8 cellular contexts compared by ENCODE assay signal in the genomic region with DNA sequence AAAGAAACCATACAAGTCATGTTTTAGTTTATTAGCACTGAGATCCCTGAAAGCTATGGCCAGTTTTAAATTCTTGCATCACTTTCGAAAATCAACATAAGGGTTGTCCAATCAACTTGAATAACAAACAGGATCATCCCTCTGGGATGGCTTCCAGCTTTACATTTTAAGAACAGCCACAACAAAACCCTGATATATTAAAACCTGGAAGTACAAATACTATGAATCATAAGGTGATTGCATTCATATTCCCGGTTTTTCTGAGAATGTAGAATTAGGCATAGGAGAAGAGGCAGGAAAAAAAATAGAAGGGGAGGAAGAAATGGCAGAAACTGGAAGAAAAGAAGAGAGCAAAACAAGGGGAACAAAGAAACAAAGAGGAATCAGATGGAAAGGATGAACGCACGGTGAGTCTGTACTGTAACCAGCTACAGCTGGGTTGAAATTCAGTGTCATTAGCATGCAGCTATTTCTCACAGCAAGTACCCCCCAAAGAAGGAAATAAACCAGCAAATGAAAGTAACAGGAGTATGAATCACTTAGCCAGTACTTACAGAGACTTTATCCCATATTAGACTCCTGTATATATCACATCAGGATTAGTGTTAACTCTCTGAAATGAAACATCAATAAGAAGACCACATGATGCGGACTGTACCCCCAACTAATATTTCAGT.
DNase-seq lines count a peak whose midpoint lies in the region; ATAC-seq, FAIRE-seq and TF ChIP-seq lines count a peak whose summit lies in the region.

No MANE protein-coding gene starts in this region.

- POLR2A ChIA-PET in A549 (lab: Yijun Ruan, JAX): interaction anchor here (0.9 kb wide), 1 partner anchor 418 kb away, joined by 3 read pairs; a partner anchor contains a TSS

- no peak for FAIRE-seq in A549 (lab: Jason Lieb, UNC)
- FAIRE-seq in GM19239 (lab: Jason Lieb, UNC): peak; percentile 79
- FAIRE-seq in RCC 7860 (lab: Jason Lieb, UNC): peak; percentile 50
- no peak for FAIRE-seq in urothelium cell line (lab: Jason Lieb, UNC)

- peak overlapping the region; percentile 66 for H3K4me2 ChIP-seq in A549

- peak overlapping the region; percentile 31 to 71; a peak in 5 of 6 replicates for H3K27ac ChIP-seq in A549

- ATAC-seq in A549 (peak; percentile 41 to 58; a peak in 4 of 6 replicates), left lobe of liver (no peak)

- peak in 1 of 2 experiments; percentile 16 for DNase-seq in A549 (ENCODE audit: low read depth in 1 of 2, low spot score in 1 of 2)
- no peak for DNase-seq in GM19239 (ENCODE audit: insufficient read length, low spot score)
- peak; percentile 53 for DNase-seq in RCC 7860 (ENCODE audit: low spot score)
- peak; percentile 76 for DNase-seq in fibroblast of villous mesenchyme (ENCODE audit: low read depth)
- no peak for DNase-seq in lower leg skin (ENCODE audit: low spot score in 2 of 2)
- DNase-seq in left lobe of liver (ENCODE audit: low spot score): no peak
- DNase-seq in NCI-H345 (lab: John Stamatoyannopoulos, UW): no peak
- DNase-seq in urothelium cell line (ENCODE audit: low spot score): no peak

- H3K9me3 ChIP-seq in A549: no peaks in the 10 kb centered on the region

- no peak for TF ChIP-seq EP300 in A549 (IDR thresholded peaks at IDR 0.05)

- WGBS in A549 (ENCODE audit: missing lambda C conversion rate): 54% methylated on average over 5 of the region's 5 CpGs
- WGBS in lower leg skin, 2 donors: 68 to 72% methylated on average over 5 of the region's 5 CpGs

- H3K4me3 ChIP-seq in A549: no peak overlapping the region
- H3K4me3 ChIP-seq in fibroblast of villous mesenchyme (ENCODE audit: low read depth, low read length): peak overlapping the region; percentile 3
- no peak overlapping the region for H3K4me3 ChIP-seq in lower leg skin (ENCODE audit: low read depth, poor library complexity, severe bottlenecking)

- no peak for TF ChIP-seq RAD21 in A549 (conservative IDR thresholded peaks at IDR 0.05 in 1 of 2, IDR thresholded peaks at IDR 0.05 in 1 of 2)

- intact Hi-C loops in lower leg skin (cut with DNase I; ENCODE audit: low total_unique reads): no loop called here

- TF ChIP-seq POLR2A in A549 (IDR thresholded peaks at IDR 0.05; ENCODE audit: low read length) (no peak), lower leg skin (IDR thresholded peaks at IDR 0.05) (no peak)

- CTCF ChIA-PET in A549 (lab: Yijun Ruan, JAX): interaction anchor here (0.9 kb wide), 1 partner anchor 13 kb away, joined by 3 read pairs; no protein-coding TSS in a partner anchor

- peaks cover 22% of the 10 kb centered on the region for H3K4me1 ChIP-seq in A549

- no peak for TF ChIP-seq CTCF in A549 (IDR thresholded peaks at IDR 0.05)
- no peak for TF ChIP-seq CTCF in fibroblast of villous mesenchyme (IDR thresholded peaks at IDR 0.05; ENCODE audit: insufficient read depth, low read depth, low read length)
- TF ChIP-seq CTCF in lower leg skin (IDR thresholded peaks at IDR 0.05): no peak

TF ChIP-seq in A549, 52 proteins besides CTCF, POLR2A, EP300 and RAD21:
- TF ChIP-seq HEYL (CRISPR knock-in tag; IDR thresholded peaks at IDR 0.05) (no peak), PHF8 (IDR thresholded peaks at IDR 0.05; ENCODE audit: borderline replicate concordance, low read depth) (no peak), FOXS1 (CRISPR knock-in tag; IDR thresholded peaks at IDR 0.05) (no peak), CHD4 (IDR thresholded peaks at IDR 0.05; ENCODE audit: borderline replicate concordance) (no peak), MYC (IDR thresholded peaks at IDR 0.05; ENCODE audit: borderline replicate concordance, low read length) (no peak), JUNB (IDR thresholded peaks at IDR 0.05) (peak; percentile 17; the same call in 1 of the 2 replicates), CHD2 (IDR thresholded peaks at IDR 0.05; ENCODE audit: low read length, partially characterized antibody) (no peak), FOSL2 (IDR thresholded peaks at IDR 0.05) (0 out of 2 replicates have a peak, but pooled peaks have one; percentile 5), FOSL2 (CRISPR knock-in tag; IDR thresholded peaks at IDR 0.05) (no peak), CEBPB (IDR thresholded peaks at IDR 0.05) (peak; percentile 12 to 23; a peak in 1 of 4 replicates), MAZ (IDR thresholded peaks at IDR 0.05; ENCODE audit: borderline replicate concordance, low read depth, low read length) (no peak), TP53 (CRISPR knock-in tag; IDR thresholded peaks at IDR 0.05) (no peak)
- TF ChIP-seq, protein P1, sequence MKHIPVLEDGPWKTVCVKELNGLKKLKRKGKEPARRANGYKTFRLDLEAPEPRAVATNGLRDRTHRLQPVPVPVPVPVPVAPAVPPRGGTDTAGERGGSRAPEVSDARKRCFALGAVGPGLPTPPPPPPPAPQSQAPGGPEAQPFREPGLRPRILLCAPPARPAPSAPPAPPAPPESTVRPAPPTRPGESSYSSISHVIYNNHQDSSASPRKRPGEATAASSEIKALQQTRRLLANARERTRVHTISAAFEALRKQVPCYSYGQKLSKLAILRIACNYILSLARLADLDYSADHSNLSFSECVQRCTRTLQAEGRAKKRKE (CRISPR knock-in tag; IDR thresholded peaks at IDR 0.05; ENCODE audit: low read depth): no peak
- TF ChIP-seq, protein P2, sequence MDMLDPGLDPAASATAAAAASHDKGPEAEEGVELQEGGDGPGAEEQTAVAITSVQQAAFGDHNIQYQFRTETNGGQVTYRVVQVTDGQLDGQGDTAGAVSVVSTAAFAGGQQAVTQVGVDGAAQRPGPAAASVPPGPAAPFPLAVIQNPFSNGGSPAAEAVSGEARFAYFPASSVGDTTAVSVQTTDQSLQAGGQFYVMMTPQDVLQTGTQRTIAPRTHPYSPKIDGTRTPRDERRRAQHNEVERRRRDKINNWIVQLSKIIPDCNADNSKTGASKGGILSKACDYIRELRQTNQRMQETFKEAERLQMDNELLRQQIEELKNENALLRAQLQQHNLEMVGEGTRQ (IDR thresholded peaks at IDR 0.05): no peak

Comparison
In these comparisons a context has a peak if more than half of its experiments do, and no peak if none do; other contexts are left out.
1. DNase-seq: peak in RCC 7860 (single experiment) and fibroblast of villous mesenchyme (single experiment); none in GM19239 (single experiment), lower leg skin (0 of 2), left lobe of liver (single experiment), NCI-H345 (single experiment) and urothelium cell line (single experiment).